ENCODE assay signal across 17 cellular contexts in the genomic region with DNA sequence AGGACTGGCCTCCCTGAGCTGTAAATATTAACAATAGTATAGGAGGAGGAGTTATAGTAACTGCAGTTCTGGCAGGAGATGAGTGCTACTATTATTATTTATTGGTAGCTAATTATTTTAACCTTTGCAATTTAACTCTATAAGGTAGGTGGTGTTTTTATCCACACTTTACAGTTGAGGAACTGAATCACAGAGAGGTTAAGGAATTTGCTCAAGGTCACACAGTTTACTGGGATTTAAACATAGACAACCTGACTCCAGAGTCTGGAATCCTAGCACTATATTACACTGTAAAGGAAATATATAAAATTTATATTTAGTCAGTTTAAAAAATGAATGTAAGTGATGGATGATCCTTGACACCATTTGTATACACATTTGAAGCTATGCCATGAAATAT. TPM values are rescaled to one million over a fixed set of nuclear protein-coding genes. Genes with fewer than 3 reads are reported as not detected.
DNase-seq lines count a peak whose midpoint lies in the region; ATAC-seq and TF ChIP-seq lines count a peak whose summit lies in the region.
"Had no signal": no experiment of that assay in that cellular context is flagged by ENCODE, and none has a peak within 500 bp of the region (broad histone marks: within the 10 kb centered on the region; RNA-seq: fewer than 3 reads in every experiment).

No MANE protein-coding gene starts in this region.

- H3K27ac Mint-ChIP-seq in Caco-2 (ENCODE audit: unreplicated experiment), result peak overlapping the region; percentile 97
- H3K27ac Mint-ChIP-seq in brain, result peak overlapping the region in 2 of 5 experiments; percentile 49 to 76
- peak overlapping the region in 1 of 2 donors; percentile 53 for H3K27ac Mint-ChIP-seq in natural killer cell treated with Interleukin-12 subunit alpha and Interleukin-12 subunit beta and Interleukin-15 and Interleukin-18, amount 100 ng/mL, for 72 hours

- no peaks in the 10 kb centered on the region for H3K9me3 Mint-ChIP-seq in Caco-2 (ENCODE audit: unreplicated experiment)
- no peaks in the 10 kb centered on the region for H3K9me3 Mint-ChIP-seq in brain
- no peaks in the 10 kb centered on the region for H3K9me3 Mint-ChIP-seq in natural killer cell treated with Interleukin-12 subunit alpha and Interleukin-12 subunit beta and Interleukin-15 and Interleukin-18, amount 100 ng/mL, for 72 hours

- BruUV-seq in Caco-2 (replicated peaks; lab: Mats Ljungman, UMichigan), result no TSS peak

- CTCF ChIA-PET in Caco-2 (lab: Charles Lee), result no interaction called here

- TF ChIP-seq CTCF in Caco-2 (IDR thresholded peaks at IDR 0.05; ENCODE audit: insufficient read depth in 1 of 2, low read depth in 1 of 2, low read length in 1 of 2, severe bottlenecking in 1 of 2, unreplicated experiment in 1 of 2), result no peak
- TF ChIP-seq CTCF in brain (conservative IDR thresholded peaks at IDR 0.05), result no peak

- H3K27ac ChIP-seq in HUES6 (ENCODE audit: low read depth, low read length), result no peak overlapping the region
- H3K27ac ChIP-seq: BLaER1, cardiac muscle cell, testis had no signal

- peaks cover 22% of the 10 kb centered on the region for H3K4me1 ChIP-seq in Caco-2
- peaks cover 6% of the 10 kb centered on the region; the same call in 1 of the 2 replicates for H3K4me1 ChIP-seq in HUES6 (ENCODE audit: control insufficient read depth, insufficient read depth, low read length)

- H3K4me3 Mint-ChIP-seq in Caco-2 (ENCODE audit: unreplicated experiment) (peak overlapping the region; percentile 93), brain (peak overlapping the region; percentile 54 to 90 (median 85))
- H3K4me3 Mint-ChIP-seq in natural killer cell treated with Interleukin-12 subunit alpha and Interleukin-12 subunit beta and Interleukin-15 and Interleukin-18, amount 100 ng/mL, for 72 hours, result peak overlapping the region; percentile 86

- no peak overlapping the region for H3K9ac ChIP-seq in HUES6 (ENCODE audit: low read length)
- H3K9ac ChIP-seq: BLaER1 had no signal

- POLR2A ChIA-PET in Caco-2 (lab: Charles Lee), result no interaction called here

- H3K27me3 Mint-ChIP-seq in Caco-2 (ENCODE audit: insufficient read depth, unreplicated experiment) (no peaks in the 10 kb centered on the region), brain (peaks cover 31% of the 10 kb centered on the region)
- H3K27me3 Mint-ChIP-seq in natural killer cell treated with Interleukin-12 subunit alpha and Interleukin-12 subunit beta and Interleukin-15 and Interleukin-18, amount 100 ng/mL, for 72 hours, result peaks cover 11 to 12% of the 10 kb centered on the region in 2 donors

- no peak for DNase-seq in Caco-2
- no peak for DNase-seq in natural killer cell treated with Interleukin-12 subunit alpha and Interleukin-12 subunit beta and Interleukin-15 and Interleukin-18, amount 100 ng/mL, for 72 hours (ENCODE audit: low spot score)
- DNase-seq in globus pallidus (ENCODE audit: low spot score), result no peak
- DNase-seq: activated effector memory CD4-positive, alpha-beta T cell treated with Interleukin-2 at 50 U/mL for 16 hours; Karpas-422; mucosa of descending colon; NCI-H1436 treated with DMSO at 0.1 percent for 48 hours; NCI-H524; psoas muscle; testis had no signal

- H3K4me1 Mint-ChIP-seq in Caco-2 (ENCODE audit: low read depth, unreplicated experiment) (peaks cover 19% of the 10 kb centered on the region), brain (peaks cover 27% of the 10 kb centered on the region)
- H3K4me1 Mint-ChIP-seq in natural killer cell treated with Interleukin-12 subunit alpha and Interleukin-12 subunit beta and Interleukin-15 and Interleukin-18, amount 100 ng/mL, for 72 hours (ENCODE audit: low read depth in 2 of 2), result peaks cover 4 to 14% of the 10 kb centered on the region in 2 donors

- H3K9me3 ChIP-seq in Caco-2, result no peaks in the 10 kb centered on the region
- H3K9me3 ChIP-seq in HUES6 (ENCODE audit: control insufficient read depth, insufficient read depth, low read depth, low read length), result no peaks in the 10 kb centered on the region
- H3K9me3 ChIP-seq: BLaER1, mucosa of descending colon, psoas muscle, testis had no signal

- ATAC-seq in natural killer cell treated with Interleukin-12 subunit alpha and Interleukin-12 subunit beta and Interleukin-15 and Interleukin-18, amount 100 ng/mL, for 72 hours, result no peak
- no peak for ATAC-seq in HG03432 (IDR thresholded peaks at IDR 0.05; ENCODE audit: unreplicated experiment)
- ATAC-seq in GM21825 (IDR thresholded peaks at IDR 0.05; ENCODE audit: unreplicated experiment), result no peak
- ATAC-seq: mucosa of descending colon, psoas muscle had no signal

- H3K36me3 ChIP-seq in Caco-2 (ENCODE audit: control insufficient read depth, insufficient read depth, low read length), result no peaks in the 10 kb centered on the region; the same call in 1 of the 2 replicates
- no peaks in the 10 kb centered on the region for H3K36me3 ChIP-seq in HUES6 (ENCODE audit: control insufficient read depth, insufficient read depth, low read length)
- H3K36me3 ChIP-seq: BLaER1, cardiac muscle cell had no signal

- H3K4me3 ChIP-seq in Caco-2 (ENCODE audit: low read depth, low read length) (peak overlapping the region; percentile 6), HUES6 (ENCODE audit: low read depth, low read length) (peak overlapping the region; percentile 80; the same call in 1 of the 2 replicates)
- H3K4me3 ChIP-seq: BLaER1, mucosa of descending colon had no signal

- intact Hi-C loops in Caco-2 (cut with micrococcal nuclease; ENCODE audit: unreplicated experiment), result no loop called here

- H3K36me3 Mint-ChIP-seq in Caco-2 (ENCODE audit: insufficient read depth, unreplicated experiment) (peaks cover 20% of the 10 kb centered on the region), brain (no peaks in the 10 kb centered on the region)
- H3K36me3 Mint-ChIP-seq in natural killer cell treated with Interleukin-12 subunit alpha and Interleukin-12 subunit beta and Interleukin-15 and Interleukin-18, amount 100 ng/mL, for 72 hours, result no peaks in the 10 kb centered on the region

- no peaks in the 10 kb centered on the region for H3K27me3 ChIP-seq in Caco-2 (replicated peaks; ENCODE audit: control insufficient read depth, insufficient read depth, low read length)
- H3K27me3 ChIP-seq in HUES6 (ENCODE audit: control insufficient read depth, insufficient read depth, low read length), result no peaks in the 10 kb centered on the region
- H3K27me3 ChIP-seq: cardiac muscle cell, testis had no signal

RNA-seq across cellular contexts. Expression of a gene that starts 2.1 kb away (rescaled TPM):
- total RNA-seq in Caco-2 (2022), result 3.1 and 3.3 TPM in 2 replicates
- polyA plus RNA-seq in brain (ENCODE audit: insufficient read depth, low read depth, low replicate concordance), result 1.1 TPM
- not detected for total RNA-seq in natural killer cell treated with Interleukin-12 subunit alpha and Interleukin-12 subunit beta and Interleukin-15 and Interleukin-18, amount 100 ng/mL, for 72 hours
- total RNA-seq: frontal cortex had no signal

RNA-seq across cellular contexts. Expression of a gene that starts 44.4 kb away (rescaled TPM):
- total RNA-seq in Caco-2 (2022), result 14.7 and 18.5 TPM in 2 replicates
- 17.2 TPM for polyA plus RNA-seq in brain (ENCODE audit: insufficient read depth, low read depth, low replicate concordance)
- total RNA-seq in natural killer cell treated with Interleukin-12 subunit alpha and Interleukin-12 subunit beta and Interleukin-15 and Interleukin-18, amount 100 ng/mL, for 72 hours, result under 1 TPM in 1 of 2 donors, not detected in 1; 0.76 TPM
- total RNA-seq: psoas muscle had no signal

RNA-seq across cellular contexts. Expression of a gene that starts 57.2 kb away (rescaled TPM):
- 149 and 161 TPM in 2 replicates for total RNA-seq in Caco-2 (2022)
- 3.9 TPM for polyA plus RNA-seq in brain (ENCODE audit: insufficient read depth, low read depth, low replicate concordance)
- total RNA-seq in natural killer cell treated with Interleukin-12 subunit alpha and Interleukin-12 subunit beta and Interleukin-15 and Interleukin-18, amount 100 ng/mL, for 72 hours, result not detected
- polyA plus RNA-seq: cardiac muscle cell had no signal

Comparison
In these comparisons a context has a peak if more than half of its experiments do, and no peak if none do; other contexts are left out.
1. RNA of a gene that starts 57.2 kb away (total RNA-seq): 149 to 161 TPM in Caco-2; not detected in natural killer cell treated with Interleukin-12 subunit alpha and Interleukin-12 subunit beta and Interleukin-15 and Interleukin-18, amount 100 ng/mL, for 72 hours; every median in the first group is over 100 times any median in the second.
2. Peak in every context shown above with its lines, with median percentiles within 50 percentile points of each other: H3K4me3 Mint-ChIP-seq.